12 cellular contexts compared by ENCODE assay signal in genomic region chr3:139128803-139129202, GRCh38.
"Had no signal": no experiment of that assay in that cellular context is flagged by ENCODE, and none has a peak within 500 bp of the region (broad histone marks: within the 10 kb centered on the region; RNA-seq: fewer than 3 reads in every experiment).

No MANE protein-coding gene starts in this region.

- H3K4me3 ChIP-seq: breast epithelium, hepatocyte, lung, skin epidermis, tibial nerve, vagina had no signal

- H3K9me3 Mint-ChIP-seq: activated naive CD8-positive, alpha-beta T cell treated with anti-CD3 and anti-CD28 coated beads for 36 hours; activated T-cell treated with anti-CD3 and anti-CD28 coated beads, Interleukin-2, amount 50 U/mL, for 24 hours had no signal

- H3K36me3 ChIP-seq: breast epithelium, neutrophil, tibial nerve, vagina had no signal

- H3K27me3 Mint-ChIP-seq: activated CD8-positive, alpha-beta memory T cell treated with anti-CD3 and anti-CD28 coated beads, Interleukin-2, amount 10 ng/mL, durations not matched to agents 7 days and 5 days; activated T-cell treated with anti-CD3 and anti-CD28 coated beads, Interleukin-2, amount 50 U/mL, for 24 hours had no signal

- ATAC-seq: activated CD8-positive, alpha-beta memory T cell treated with anti-CD3 and anti-CD28 coated beads, Interleukin-2, amount 10 ng/mL, durations not matched to agents 7 days and 5 days had no signal

- H3K27me3 ChIP-seq: breast epithelium, hepatocyte, neutrophil, tibial nerve, vagina had no signal

- H3K9me3 ChIP-seq: breast epithelium, neutrophil, tibial nerve, vagina had no signal

- H3K4me1 Mint-ChIP-seq: activated naive CD8-positive, alpha-beta T cell treated with anti-CD3 and anti-CD28 coated beads for 36 hours; naive B cell had no signal

- DNase-seq: activated CD8-positive, alpha-beta memory T cell treated with anti-CD3 and anti-CD28 coated beads, Interleukin-2, amount 10 ng/mL, durations not matched to agents 7 days and 5 days; activated gamma-delta T cell treated with Interleukin-2 at 50 U/mL for 16 hours; activated naive CD8-positive, alpha-beta T cell treated with anti-CD3 and anti-CD28 coated beads for 36 hours; activated T-cell treated with anti-CD3 and anti-CD28 coated beads, Interleukin-2, amount 50 U/mL, for 24 hours; naive B cell had no signal

- H3K4me3 Mint-ChIP-seq: activated CD8-positive, alpha-beta memory T cell treated with anti-CD3 and anti-CD28 coated beads, Interleukin-2, amount 10 ng/mL, durations not matched to agents 7 days and 5 days; activated naive CD8-positive, alpha-beta T cell treated with anti-CD3 and anti-CD28 coated beads for 36 hours; activated T-cell treated with anti-CD3 and anti-CD28 coated beads, Interleukin-2, amount 50 U/mL, for 24 hours; naive B cell had no signal

- H3K36me3 Mint-ChIP-seq: activated CD8-positive, alpha-beta memory T cell treated with anti-CD3 and anti-CD28 coated beads, Interleukin-2, amount 10 ng/mL, durations not matched to agents 7 days and 5 days; activated naive CD8-positive, alpha-beta T cell treated with anti-CD3 and anti-CD28 coated beads for 36 hours; naive B cell had no signal

- H3K27ac Mint-ChIP-seq: activated CD8-positive, alpha-beta memory T cell treated with anti-CD3 and anti-CD28 coated beads, Interleukin-2, amount 10 ng/mL, durations not matched to agents 7 days and 5 days; activated naive CD8-positive, alpha-beta T cell treated with anti-CD3 and anti-CD28 coated beads for 36 hours; activated T-cell treated with anti-CD3 and anti-CD28 coated beads, Interleukin-2, amount 50 U/mL, for 24 hours; naive B cell had no signal

- H3K4me1 ChIP-seq: breast epithelium, tibial nerve, vagina had no signal

- H3K27ac ChIP-seq: breast epithelium, hepatocyte, neutrophil, skin epidermis, tibial nerve, vagina had no signal
